In genomic region chr2:159558479-159558878, GRCh38 we compare ENCODE assay signal across 24 cellular contexts.
"Had no signal": no experiment of that assay in that cellular context is flagged by ENCODE, and none has a peak within 500 bp of the region (broad histone marks: within the 10 kb centered on the region; RNA-seq: fewer than 3 reads in every experiment).

No MANE protein-coding gene starts in this region.

- H3K36me3 ChIP-seq: cardiac muscle cell, esophagus muscularis mucosa, ovary, sigmoid colon had no signal

- H3K4me1 Mint-ChIP-seq: nephron; stimulated activated naive B cell treated with anti-CD40 and anti-IgM and Interleukin-4, amounts not matched to agents 10 μg/mL and 1 μg/mL and 100 μg/mL, for 72 hours had no signal

- H3K4me3 ChIP-seq: cardiac muscle cell, esophagus muscularis mucosa, ovary, sigmoid colon, stomach, tibial nerve had no signal

- H3K27me3 Mint-ChIP-seq: progenitor cell of endocrine pancreas; stimulated activated naive B cell treated with anti-CD40 and anti-IgM and Interleukin-4, amounts not matched to agents 10 μg/mL and 1 μg/mL and 100 μg/mL, for 72 hours had no signal

- H3K27ac ChIP-seq: cardiac muscle cell, esophagus muscularis mucosa, ovary, sigmoid colon, stomach, tibial nerve had no signal

- H3K4me3 Mint-ChIP-seq: activated T-helper 1 cell treated with anti-CD3 and anti-CD28 coated beads, Interleukin-12 subunit alpha, Interleukin-12 subunit beta, Interleukin-2, Interleukin-4 antibody, amounts not matched to agents 30 ng/mL and 10 ng/mL and 1 ng/mL, durations not matched to agents 14 hours and 24 hours and 36 hours; nephron; stimulated activated naive B cell treated with anti-CD40 and anti-IgM and Interleukin-4, amounts not matched to agents 10 μg/mL and 1 μg/mL and 100 μg/mL, for 72 hours had no signal

- H3K9me3 ChIP-seq: esophagus muscularis mucosa, ovary, sigmoid colon, stomach, tibial nerve had no signal

- H3K9me3 Mint-ChIP-seq: activated T-helper 1 cell treated with anti-CD3 and anti-CD28 coated beads, Interleukin-12 subunit alpha, Interleukin-12 subunit beta, Interleukin-2, Interleukin-4 antibody, amounts not matched to agents 30 ng/mL and 10 ng/mL and 1 ng/mL, durations not matched to agents 14 hours and 24 hours and 36 hours; nephron; stimulated activated naive B cell treated with anti-CD40 and anti-IgM and Interleukin-4, amounts not matched to agents 10 μg/mL and 1 μg/mL and 100 μg/mL, for 72 hours had no signal

- DNase-seq: activated CD4-positive, alpha-beta T cell treated with anti-CD3 and anti-CD28 coated beads for 4 hours; activated CD4-positive, alpha-beta T cell treated with anti-CD3 and anti-CD28 coated beads, Interleukin-2, amount 50 U/mL, for 4 hours; activated gamma-delta T cell; activated naive CD4-positive, alpha-beta T cell treated with anti-CD3 and anti-CD28 coated beads, Interleukin-2, amount 50 U/mL, for 16 hours; amniotic stem cell; cerebellar nuclear complex; cortex of kidney; foreskin fibroblast; head of caudate nucleus; hippocampal formation; left cardiac atrium; left ventricle myocardium superior; ovary; sigmoid colon; small intestine; stimulated activated CD4-positive, alpha-beta T cell treated with anti-CD3 and anti-CD28 coated beads, Interleukin-1b, Interleukin-23, amount 100 ng/mL, for 48 hours; stimulated activated naive B cell treated with anti-CD40 and anti-IgM and Interleukin-4, amounts not matched to agents 10 μg/mL and 1 μg/mL and 100 μg/mL, for 72 hours; stomach had no signal

- H3K27me3 ChIP-seq: cardiac muscle cell, esophagus muscularis mucosa, ovary, sigmoid colon, stomach, tibial nerve had no signal

- H3K27ac Mint-ChIP-seq: activated T-helper 1 cell treated with anti-CD3 and anti-CD28 coated beads, Interleukin-12 subunit alpha, Interleukin-12 subunit beta, Interleukin-2, Interleukin-4 antibody, amounts not matched to agents 30 ng/mL and 10 ng/mL and 1 ng/mL, durations not matched to agents 14 hours and 24 hours and 36 hours; nephron; progenitor cell of endocrine pancreas; stimulated activated naive B cell treated with anti-CD40 and anti-IgM and Interleukin-4, amounts not matched to agents 10 μg/mL and 1 μg/mL and 100 μg/mL, for 72 hours had no signal

- ATAC-seq: left ventricle myocardium superior; stimulated activated naive B cell treated with anti-CD40 and anti-IgM and Interleukin-4, amounts not matched to agents 10 μg/mL and 1 μg/mL and 100 μg/mL, for 72 hours had no signal

- H3K36me3 Mint-ChIP-seq: stimulated activated naive B cell treated with anti-CD40 and anti-IgM and Interleukin-4, amounts not matched to agents 10 μg/mL and 1 μg/mL and 100 μg/mL, for 72 hours had no signal
